ENCODE assay signal across 8 cellular contexts in genomic region chr4:78057135-78057599, GRCh38. TPM values are rescaled to one million over a fixed set of nuclear protein-coding genes. Genes with fewer than 3 reads are reported as not detected.
DNase-seq lines count a peak whose midpoint lies in the region; ATAC-seq, FAIRE-seq and TF ChIP-seq lines count a peak whose summit lies in the region.

Gene FRAS1, plus strand, starts transcription at chr4:78057323. Its CDS starts 687 bp downstream, at chr4:78058010.

- 0 to 1% (median 0%) methylated on average over 12 to 39 of the region's 39 CpGs for WGBS in spleen, 5 donors

- no peaks in the 10 kb centered on the region for H3K36me3 ChIP-seq in OCI-LY7 (ENCODE audit: insufficient read depth, low read length)
- no peaks in the 10 kb centered on the region for H3K36me3 ChIP-seq in bronchial epithelial cell (ENCODE audit: control insufficient read depth, insufficient read depth, low read length)
- H3K36me3 ChIP-seq in kidney (ENCODE audit: control insufficient read depth in 1 of 2, insufficient read depth in 2 of 2, low read length in 2 of 2): no peaks in the 10 kb centered on the region
- no peaks in the 10 kb centered on the region for H3K36me3 ChIP-seq in spleen

- H3K27ac ChIP-seq in OCI-LY7 (ENCODE audit: low read depth, low read length, poor library complexity, severe bottlenecking): peak within 1 kb of the TSS; percentile 31
- H3K27ac ChIP-seq in kidney (ENCODE audit: low read depth in 2 of 2, low read length in 2 of 2): peak within 1 kb of the TSS; percentile 72 to 86
- H3K27ac ChIP-seq in spleen: peak within 1 kb of the TSS in 1 of 8 donors; percentile 9

- peak; percentile 8 for DNase-seq in activated naive CD4-positive, alpha-beta T cell treated with Interleukin-2 at 50 U/mL for 16 hours
- DNase-seq in activated naive CD4-positive, alpha-beta T cell (lab: John Stamatoyannopoulos, UW): no peak
- DNase-seq in OCI-LY7 (ENCODE audit: low spot score) (peak; percentile 72), bronchial epithelial cell (ENCODE audit: low read depth) (no peak), kidney (peak; percentile 79), spleen (peak; percentile 79), NCI-H526 treated with DMSO at 0.1 percent for 48 hours (lab: John Stamatoyannopoulos, UW) (no peak)

- BruUV-seq in OCI-LY7 (replicated peaks; lab: Mats Ljungman, UMichigan): no TSS peak

- no peaks in the 10 kb centered on the region for H3K9me2 ChIP-seq in OCI-LY7 (ENCODE audit: insufficient read depth, low read length)

- H3K9me3 ChIP-seq in OCI-LY7 (ENCODE audit: low read length): no peaks in the 10 kb centered on the region
- H3K9me3 ChIP-seq in kidney (ENCODE audit: control insufficient read depth in 1 of 2, low read length in 2 of 2): no peaks in the 10 kb centered on the region
- H3K9me3 ChIP-seq in spleen: no peaks in the 10 kb centered on the region

- CTCF ChIA-PET in OCI-LY7 (lab: Charles Lee; ENCODE audit: unreplicated experiment): interaction anchor here (0.6 kb wide), 1 partner anchor 1920 kb away, joined by 3 read pairs; no protein-coding TSS in a partner anchor

- H3K9ac ChIP-seq in kidney (ENCODE audit: low read length in 2 of 2): peak within 1 kb of the TSS; percentile 77 to 94

- POLR2A ChIA-PET in OCI-LY7 (lab: Charles Lee): no interaction called here

- TF ChIP-seq POLR2A in spleen (IDR thresholded peaks at IDR 0.05): no peak

- H4K20me1 ChIP-seq in OCI-LY7 (ENCODE audit: insufficient read depth, low read length): no peaks in the 10 kb centered on the region

- intact Hi-C loops in OCI-LY7 (cut with micrococcal nuclease; ENCODE audit: unreplicated experiment): no loop called here
- intact Hi-C loops in kidney (cut with DNase I): no loop called here
- intact Hi-C loops in spleen (cut with DNase I; ENCODE audit: low total_unique reads): no loop called here

- peak; percentile 10 for ATAC-seq in HG03097 (IDR thresholded peaks at IDR 0.05; ENCODE audit: low FRiP score, unreplicated experiment)

- H3K4me2 ChIP-seq in OCI-LY7 (ENCODE audit: low read length): peak within 1 kb of the TSS; percentile 81

- TF ChIP-seq CTCF in OCI-LY7 (conservative IDR thresholded peaks at IDR 0.05; ENCODE audit: low read length): peak; percentile 57
- TF ChIP-seq CTCF in bronchial epithelial cell (IDR thresholded peaks at IDR 0.05; ENCODE audit: insufficient read depth, low read length, severe bottlenecking): no peak
- no peak for TF ChIP-seq CTCF in kidney (IDR thresholded peaks at IDR 0.05; ENCODE audit: borderline replicate concordance, extremely low read depth, insufficient read depth)
- no peak for TF ChIP-seq CTCF in spleen (IDR thresholded peaks at IDR 0.05 in 8 of 11, conservative IDR thresholded peaks at IDR 0.05 in 3 of 11)

- FAIRE-seq in bronchial epithelial cell (lab: Jason Lieb, UNC): no peak
- no peak for FAIRE-seq in kidney (lab: Jason Lieb, UNC)

- H3K4me3 ChIP-seq in OCI-LY7 (ENCODE audit: low read depth, low read length, poor library complexity, severe bottlenecking): peak within 1 kb of the TSS; percentile 72
- peak within 1 kb of the TSS; percentile 53 for H3K4me3 ChIP-seq in bronchial epithelial cell (ENCODE audit: low read depth, low read length)
- H3K4me3 ChIP-seq in kidney (ENCODE audit: low read length in 2 of 2): peak within 1 kb of the TSS; percentile 89 to 97
- H3K4me3 ChIP-seq in spleen: peak within 1 kb of the TSS; percentile 50 to 78 (median 60)

- peak within 1 kb of the TSS; percentile 88 for H2AFZ ChIP-seq in OCI-LY7 (ENCODE audit: low read length)

- H3K27me3 ChIP-seq in bronchial epithelial cell (ENCODE audit: control insufficient read depth, insufficient read depth, low read length): no peaks in the 10 kb centered on the region
- peaks cover 0 to 71% (median 26%) of the 10 kb centered on the region in 7 donors for H3K27me3 ChIP-seq in spleen (replicated peaks in 1 of 7)

- H3K4me1 ChIP-seq in OCI-LY7 (ENCODE audit: insufficient read depth, low read length, poor library complexity, severe bottlenecking) (peaks cover 22% of the 10 kb centered on the region), kidney (ENCODE audit: control insufficient read depth in 1 of 2, insufficient read depth in 1 of 2, low read depth in 1 of 2, low read length in 2 of 2) (peaks cover 0 to 5% of the 10 kb centered on the region in 2 donors), spleen (peaks cover 12 to 42% (median 35%) of the 10 kb centered on the region in 6 donors)

- H3K79me2 ChIP-seq in OCI-LY7 (ENCODE audit: insufficient read depth, low read depth, low read length): no peaks in the 10 kb centered on the region

RNA-seq across cellular contexts. Expression of gene FRAS1, which starts in this region (rescaled TPM):
- 0.19 and 0.31 TPM in 2 replicates for total RNA-seq in OCI-LY7 (2014; rRNA removed; shearing (Covaris generic))
- 0.30 and 0.33 TPM in 2 replicates for total RNA-seq in OCI-LY7 (2022)
- 12.2 and 13.7 TPM in 2 replicates for total RNA-seq in bronchial epithelial cell
- total RNA-seq in kidney: 31.5 TPM
- 6.5 TPM for polyA plus RNA-seq in kidney (ENCODE audit: insufficient read depth, low read depth, low replicate concordance)
- 1 to 10 TPM in 6 of 7 donors, under 1 TPM in 1; 0.88 to 3.0 (median 1.4) TPM for total RNA-seq in spleen
- polyA plus RNA-seq in spleen: under 1 TPM; 0.10 to 0.15 (median 0.12) TPM

Comparison
In these comparisons a context has a peak if more than half of its experiments do, and no peak if none do; other contexts are left out.
1. DNase-seq: peak in activated naive CD4-positive, alpha-beta T cell treated with Interleukin-2 at 50 U/mL for 16 hours (single experiment), kidney (single experiment) and spleen (single experiment); none in activated naive CD4-positive, alpha-beta T cell (0 of 4), bronchial epithelial cell (single experiment) and NCI-H526 treated with DMSO at 0.1 percent for 48 hours (single experiment).
2. Peak in DNase-seq, H3K4me3 ChIP-seq, H3K27ac ChIP-seq and H3K4me2 ChIP-seq in OCI-LY7; RNA of the gene not detected or under 1 TPM.
3. Peak in every context shown above with its lines, with median percentiles within 50 percentile points of each other: H3K4me3 ChIP-seq.